ENCODE assay signal across 23 cellular contexts in the genomic region with DNA sequence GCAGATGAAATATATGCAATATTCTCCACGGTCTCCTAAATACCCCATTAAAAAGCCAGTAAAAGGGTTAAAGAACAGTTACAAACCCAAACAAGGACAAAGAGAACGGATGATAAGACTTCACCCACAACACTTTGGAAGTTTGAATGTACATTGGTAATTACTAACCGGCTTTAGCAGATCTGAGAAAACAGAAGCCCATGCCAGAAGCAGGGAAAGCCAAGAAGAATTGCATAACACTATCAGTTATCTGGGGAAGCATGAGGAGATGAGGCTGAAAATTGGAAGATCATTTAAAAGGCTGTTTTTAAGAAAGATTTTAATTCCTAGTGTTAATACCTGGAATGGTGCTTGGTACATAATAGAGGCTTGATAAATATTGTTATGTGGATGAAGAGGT. TPM values are rescaled to one million over a fixed set of nuclear protein-coding genes. Genes with fewer than 3 reads are reported as not detected.
DNase-seq lines count a peak whose midpoint lies in the region; ATAC-seq and TF ChIP-seq lines count a peak whose summit lies in the region.
"Had no signal": no experiment of that assay in that cellular context is flagged by ENCODE, and none has a peak within 500 bp of the region (broad histone marks: within the 10 kb centered on the region; RNA-seq: fewer than 3 reads in every experiment).

No MANE protein-coding gene starts in this region.

- H3K4me1 ChIP-seq in endodermal cell (ENCODE audit: control insufficient read depth, insufficient read depth, low read length) = no peaks in the 10 kb centered on the region
- H3K4me1 ChIP-seq in gastroesophageal sphincter = no peaks in the 10 kb centered on the region
- H3K4me1 ChIP-seq in right lobe of liver = peaks cover 0 to 5% (median 0%) of the 10 kb centered on the region in 4 donors
- H3K4me1 ChIP-seq in aorta (ENCODE audit: control insufficient read depth in 1 of 2, insufficient read depth in 2 of 2, low read length in 2 of 2) = no peaks in the 10 kb centered on the region
- H3K4me1 ChIP-seq: BLaER1, Caco-2, Peyer's patch, SJSA1 had no signal

- H3K36me3 ChIP-seq in endodermal cell (ENCODE audit: control insufficient read depth, insufficient read depth, low read length) (no peaks in the 10 kb centered on the region), gastroesophageal sphincter (no peaks in the 10 kb centered on the region), right lobe of liver (no peaks in the 10 kb centered on the region), aorta (ENCODE audit: control insufficient read depth in 1 of 2, insufficient read depth in 2 of 2, low read length in 1 of 2) (no peaks in the 10 kb centered on the region)
- H3K36me3 ChIP-seq: BLaER1, MG63, Peyer's patch, SJSA1 had no signal

- no peaks in the 10 kb centered on the region for H3K9me3 Mint-ChIP-seq in endodermal cell
- H3K9me3 Mint-ChIP-seq: CD4-positive, alpha-beta memory T cell had no signal

- TF ChIP-seq POLR2A in gastroesophageal sphincter (IDR thresholded peaks at IDR 0.05) (no peak), right lobe of liver (IDR thresholded peaks at IDR 0.05) (no peak)

- WGBS in endodermal cell (ENCODE audit: insufficient coverage in 1 of 2, insufficient read length in 1 of 2), 2 experiments = 87 to 100% methylated on average over 1 to 3 of the region's 3 CpGs
- 58 to 68% methylated on average over 3 of the region's 3 CpGs for WGBS in gastroesophageal sphincter (ENCODE audit: low coverage in 1 of 2), 2 donors
- WGBS in right lobe of liver (ENCODE audit: insufficient coverage, low coverage, low lambda C conversion rate, missing lambda C conversion rate) = 18% methylated on average over 3 of the region's 3 CpGs
- WGBS in aorta, 2 donors = 59 to 64% methylated on average over 3 of the region's 3 CpGs

- H3K27me3 Mint-ChIP-seq in endodermal cell (ENCODE audit: insufficient read depth) = no peaks in the 10 kb centered on the region

- intact Hi-C loops in right lobe of liver (cut with DNase I) (no loop called here), aorta (cut with DNase I) (no loop called here)

- H3K27ac Mint-ChIP-seq in endodermal cell = no peak overlapping the region
- H3K27ac Mint-ChIP-seq: CD4-positive, alpha-beta memory T cell had no signal

- H3K4me1 Mint-ChIP-seq in endodermal cell = peaks cover 4% of the 10 kb centered on the region
- H3K4me1 Mint-ChIP-seq: CD4-positive, alpha-beta memory T cell had no signal

- H3K9ac ChIP-seq in endodermal cell (ENCODE audit: extremely low read depth, low read length, poor library complexity, severe bottlenecking) = no peak overlapping the region
- H3K9ac ChIP-seq: BLaER1 had no signal

- H3K36me3 Mint-ChIP-seq in endodermal cell (ENCODE audit: low read depth) = no peaks in the 10 kb centered on the region
- H3K36me3 Mint-ChIP-seq: CD4-positive, alpha-beta memory T cell had no signal

- TF ChIP-seq CTCF in endodermal cell (conservative IDR thresholded peaks at IDR 0.05) (no peak), gastroesophageal sphincter (IDR thresholded peaks at IDR 0.05) (no peak), right lobe of liver (IDR thresholded peaks at IDR 0.05) (no peak)

- no peak overlapping the region for H3K4me3 Mint-ChIP-seq in endodermal cell
- H3K4me3 Mint-ChIP-seq: CD4-positive, alpha-beta memory T cell had no signal

- DNase-seq in endodermal cell = peak; percentile 4
- peak in 1 of 3 donors; percentile 60 for DNase-seq in right lobe of liver
- DNase-seq in aorta = no peak
- DNase-seq in NCI-H345 treated with DMSO at 0.1 percent for 48 hours (lab: John Stamatoyannopoulos, UW; ENCODE audit: unreplicated experiment) = no peak
- DNase-seq in GDM1 (lab: John Stamatoyannopoulos, UW) = no peak
- DNase-seq: Caco-2; CD4-positive, alpha-beta memory T cell; DND-41; GOT3; MG63; NCI-H1417; NCI-H1694 treated with DMSO at 0.1 percent for 48 hours; NCI-H2081 treated with DMSO at 0.1 percent for 48 hours; NCI-H2171 treated with DMSO at 0.1 percent for 48 hours; NCI-H446; NCI-H526; Peyer's patch had no signal

- no peak overlapping the region for H3K4me3 ChIP-seq in endodermal cell (ENCODE audit: low read length)
- no peak overlapping the region for H3K4me3 ChIP-seq in gastroesophageal sphincter
- H3K4me3 ChIP-seq in right lobe of liver = no peak overlapping the region
- no peak overlapping the region for H3K4me3 ChIP-seq in aorta (ENCODE audit: low read length in 2 of 2)
- H3K4me3 ChIP-seq: BLaER1, MG63, Peyer's patch, SJSA1 had no signal

- H3K9me3 ChIP-seq in endodermal cell (ENCODE audit: control insufficient read depth, low read length) (peaks cover 4% of the 10 kb centered on the region), gastroesophageal sphincter (no peaks in the 10 kb centered on the region), right lobe of liver (no peaks in the 10 kb centered on the region), aorta (ENCODE audit: control insufficient read depth, low read length) (no peaks in the 10 kb centered on the region)
- H3K9me3 ChIP-seq: BLaER1, Caco-2, MG63, Peyer's patch, SJSA1 had no signal

- ATAC-seq in gastroesophageal sphincter = peak; percentile 57
- ATAC-seq in right lobe of liver = peak; percentile 73 to 88 (median 80)
- peak; percentile 75 for ATAC-seq in aorta (ENCODE audit: low FRiP score)
- no peak for ATAC-seq in HG02840 (IDR thresholded peaks at IDR 0.05; ENCODE audit: low FRiP score, unreplicated experiment)

- no peak for TF ChIP-seq EP300 in gastroesophageal sphincter (IDR thresholded peaks at IDR 0.05)

- H3K27ac ChIP-seq in endodermal cell (ENCODE audit: low read depth, low read length) (no peak overlapping the region), gastroesophageal sphincter (no peak overlapping the region), right lobe of liver (no peak overlapping the region), aorta (ENCODE audit: low read depth in 1 of 2, low read length in 2 of 2) (no peak overlapping the region)
- H3K27ac ChIP-seq: BLaER1, Peyer's patch, SJSA1 had no signal

- H3K27me3 ChIP-seq in endodermal cell (ENCODE audit: control insufficient read depth, insufficient read depth, low read length, poor library complexity, severe bottlenecking) = no peaks in the 10 kb centered on the region
- H3K27me3 ChIP-seq in gastroesophageal sphincter = no peaks in the 10 kb centered on the region
- H3K27me3 ChIP-seq in right lobe of liver = no peaks in the 10 kb centered on the region
- peaks cover 0 to 1% of the 10 kb centered on the region in 2 donors for H3K27me3 ChIP-seq in aorta (ENCODE audit: control insufficient read depth in 1 of 2, insufficient read depth in 2 of 2, low read length in 1 of 2)
- H3K27me3 ChIP-seq: BLaER1, MG63, Peyer's patch, SJSA1 had no signal

RNA-seq across cellular contexts. Expression of a gene that starts 55.6 kb away (rescaled TPM):
- total RNA-seq in endodermal cell (not detected), gastroesophageal sphincter (under 1 TPM in 1 of 4 donors, not detected in 3; 0.15 TPM), right lobe of liver (1 to 10 TPM in 2 of 6 experiments, under 1 TPM in 3, not detected in 1; 0.07 to 6.3 (median 0.66) TPM), aorta (not detected)
- 5.2 TPM for polyA plus RNA-seq in endodermal cell (2013, experiment 1 of 2)
- 5.9 TPM for polyA plus RNA-seq in endodermal cell (2013, experiment 2 of 2)
- polyA plus RNA-seq in aorta = under 1 TPM in 1 of 2 donors, not detected in 1; 0.36 TPM
- total RNA-seq: Caco-2; CD4-positive, alpha-beta memory T cell; LHCN-M2; OCI-LY7; SJSA1 had no signal
- polyA plus RNA-seq: CD4-positive, alpha-beta memory T cell had no signal
